Comparison of ENCODE assay signal across 7 cellular contexts in the genomic region with DNA sequence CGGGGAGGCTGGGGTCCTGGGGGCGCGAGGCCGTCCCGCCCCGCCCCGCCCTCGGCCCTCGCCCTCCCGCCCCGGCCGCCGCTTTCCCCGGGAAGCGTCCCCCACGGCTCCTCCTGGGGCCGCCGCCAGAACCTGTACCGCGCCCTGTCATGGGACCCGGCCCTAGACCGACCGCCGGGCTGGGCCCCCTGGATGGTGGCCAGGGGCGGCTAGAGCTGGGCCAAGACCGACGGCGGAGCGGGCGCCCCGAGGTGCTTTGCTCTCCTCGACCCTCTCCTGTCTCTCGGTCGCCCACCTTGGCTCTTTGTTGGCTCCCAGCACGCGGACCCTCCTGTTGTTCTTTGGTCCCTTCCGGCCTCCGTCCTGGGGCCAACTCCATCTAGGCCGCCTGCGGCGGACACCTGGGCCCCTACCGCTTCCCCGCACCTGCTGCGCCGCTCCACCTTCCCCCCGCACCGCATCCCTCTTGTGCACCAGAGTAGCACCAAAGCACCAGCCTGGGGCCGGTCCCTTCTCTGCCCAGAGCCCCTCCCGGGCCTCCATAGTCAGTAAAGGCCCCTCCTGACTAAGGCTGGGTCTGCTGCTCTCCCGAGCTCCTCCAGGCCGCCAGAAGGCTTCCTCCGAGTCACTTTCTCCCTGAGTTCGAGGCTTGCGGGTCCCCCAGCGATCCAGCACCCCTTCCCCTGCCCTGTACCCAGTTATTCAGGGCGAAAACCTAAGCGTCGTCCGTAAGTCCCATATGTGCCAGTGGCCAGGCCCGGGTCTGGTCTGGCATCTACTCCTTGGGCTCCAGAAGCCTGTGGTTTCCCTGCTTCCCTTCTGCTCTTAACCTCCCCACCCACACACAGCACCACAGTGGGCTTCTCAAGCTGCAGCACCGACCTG. TPM values are rescaled to one million over a fixed set of nuclear protein-coding genes. Genes with fewer than 3 reads are reported as not detected.
DNase-seq lines count a peak whose midpoint lies in the region; ATAC-seq and TF ChIP-seq lines count a peak whose summit lies in the region.

No MANE protein-coding gene starts in this region.

- H3K27ac ChIP-seq in KOPT-K1 (ENCODE audit: low read depth, low read length, poor library complexity, severe bottlenecking) (peak overlapping the region; percentile 94), colonic mucosa (peak overlapping the region; percentile 98)

- peak overlapping the region; percentile 53 for H3K27ac Mint-ChIP-seq in nephron progenitor cell

- peaks cover 17% of the 10 kb centered on the region for H3K36me3 Mint-ChIP-seq in nephron progenitor cell (ENCODE audit: low read depth)

- peak overlapping the region; percentile 87 for H3K4me3 ChIP-seq in colonic mucosa

- ATAC-seq in GM19328 (IDR thresholded peaks at IDR 0.05; ENCODE audit: unreplicated experiment): peak; percentile 4

- peak overlapping the region; percentile 57 to 64 for H3K9ac ChIP-seq in colonic mucosa (ENCODE audit: low read depth in 2 of 2, low read length in 2 of 2)

- H3K27me3 ChIP-seq in colonic mucosa: no peaks in the 10 kb centered on the region

- H3K36me3 ChIP-seq in KOPT-K1 (ENCODE audit: insufficient read depth, low read length) (peaks cover 70% of the 10 kb centered on the region), colonic mucosa (no peaks in the 10 kb centered on the region)

- TF ChIP-seq CTCF in colonic mucosa (IDR thresholded peaks at IDR 0.05): no peak
- TF ChIP-seq CTCF in nephron progenitor cell (IDR thresholded peaks at IDR 0.05): no peak

- intact Hi-C loops in colonic mucosa (cut with DNase I): loop anchor here (10.0 kb wide), 1 partner anchor 367 kb away; no protein-coding TSS in a partner anchor

- H3K9me3 ChIP-seq in KOPT-K1 (ENCODE audit: insufficient read depth, low read length, poor library complexity, severe bottlenecking) (no peaks in the 10 kb centered on the region), colonic mucosa (no peaks in the 10 kb centered on the region)

- no peaks in the 10 kb centered on the region for H3K27me3 Mint-ChIP-seq in nephron progenitor cell (ENCODE audit: low read depth, poor library complexity)

- H3K4me3 Mint-ChIP-seq in nephron progenitor cell: peak overlapping the region; percentile 96

- peaks cover 20% of the 10 kb centered on the region for H3K4me1 ChIP-seq in colonic mucosa

- DNase-seq in colonic mucosa (no peak), nephron progenitor cell (no peak), H4 (ENCODE audit: low spot score) (no peak), NCI-H345 treated with DMSO at 0.1 percent for 48 hours (lab: John Stamatoyannopoulos, UW; ENCODE audit: unreplicated experiment) (no peak), NCI-H446 treated with DMSO at 0.1 percent for 48 hours (lab: John Stamatoyannopoulos, UW) (no peak)

- peaks cover 49% of the 10 kb centered on the region for H3K4me1 Mint-ChIP-seq in nephron progenitor cell

- H3K9me3 Mint-ChIP-seq in nephron progenitor cell: no peaks in the 10 kb centered on the region

RNA-seq across cellular contexts. Expression of gene TACC3, which starts 0.6 kb away (rescaled TPM):
- total RNA-seq in colonic mucosa: 10 to 100 TPM; 20.6 to 99.7 TPM
- total RNA-seq in H4 (2014; rRNA removed; shearing (Covaris generic)): 22.3 and 22.6 TPM in 2 replicates

RNA-seq across cellular contexts. Expression of gene TMEM129, which starts 0.8 kb away (rescaled TPM):
- total RNA-seq in colonic mucosa: 10 to 100 TPM; 37.9 to 53.2 TPM
- total RNA-seq in H4 (2014; rRNA removed; shearing (Covaris generic)): 18.4 and 30.7 TPM in 2 replicates

RNA-seq across cellular contexts. Expression of gene SLBP, which starts 9.8 kb away (rescaled TPM):
- total RNA-seq in colonic mucosa: 10 to 100 TPM; 30.1 to 56.9 TPM
- 165 and 185 TPM in 2 replicates for total RNA-seq in H4 (2014; rRNA removed; shearing (Covaris generic))

RNA-seq across cellular contexts. Expression of gene FAM53A, which starts 37.8 kb away (rescaled TPM):
- 1 to 10 TPM in 1 of 2 donors, under 1 TPM in 1; 0.86 to 1.5 TPM for total RNA-seq in colonic mucosa
- total RNA-seq in H4 (2014; rRNA removed; shearing (Covaris generic)): 0.04 and 0.46 TPM in 2 replicates
